12 cellular contexts compared by ENCODE assay signal in the genomic region with DNA sequence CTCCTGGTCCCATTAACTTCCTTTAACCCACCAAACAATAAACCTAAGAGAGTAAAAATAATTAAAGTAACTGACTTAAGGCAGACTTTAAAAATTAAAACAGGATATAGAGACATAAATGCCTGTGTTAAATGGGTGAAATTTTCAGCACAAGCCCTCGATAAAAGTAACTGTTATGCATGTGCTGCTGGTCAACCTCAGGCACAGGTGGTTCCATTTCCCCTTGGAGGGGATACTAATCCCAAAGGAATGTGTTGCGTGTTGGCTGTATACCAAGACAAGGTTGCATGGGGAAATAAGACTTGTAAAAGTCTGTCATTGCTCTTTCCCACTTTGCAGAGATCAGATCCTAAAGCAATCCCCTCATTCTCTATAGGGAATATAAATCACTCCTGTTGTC. TPM values are rescaled to one million over a fixed set of nuclear protein-coding genes. Genes with fewer than 3 reads are reported as not detected.
DNase-seq lines count a peak whose midpoint lies in the region; ATAC-seq, FAIRE-seq and TF ChIP-seq lines count a peak whose summit lies in the region.
"Had no signal": no experiment of that assay in that cellular context is flagged by ENCODE, and none has a peak within 500 bp of the region (broad histone marks: within the 10 kb centered on the region; RNA-seq: fewer than 3 reads in every experiment).

No MANE protein-coding gene starts in this region.

- ATAC-seq in HG02885 (IDR thresholded peaks at IDR 0.05; ENCODE audit: poor library complexity, unreplicated experiment) (no peak), HG02610 (IDR thresholded peaks at IDR 0.05; ENCODE audit: unreplicated experiment) (no peak)

- FAIRE-seq in H54 (lab: Jason Lieb, UNC), result peak; percentile 94
- FAIRE-seq: GM12878, TTC549 had no signal

- TF ChIP-seq POLR2A in H54 (IDR thresholded peaks at IDR 0.05; ENCODE audit: low read depth, low read length), result no peak

- peak; percentile 15 for DNase-seq in H54 (ENCODE audit: insufficient read length, low spot score)
- DNase-seq in NCI-H69 (lab: John Stamatoyannopoulos, UW), result peak; percentile 26
- DNase-seq in dermis blood vessel endothelial cell, result peak; percentile 80
- DNase-seq in pulmonary artery endothelial cell (ENCODE audit: low read depth, low spot score), result peak; percentile 68
- no peak for DNase-seq in NCI-H524 treated with DMSO at 0.1 percent for 48 hours (lab: John Stamatoyannopoulos, UW)
- DNase-seq: activated naive CD4-positive, alpha-beta T cell treated with anti-CD3 and anti-CD28 coated beads for 36 hours; central memory CD4-positive, alpha-beta T cell; MG63 had no signal

RNA-seq across cellular contexts. Expression of gene HLA-A, which starts 25.8 kb away (rescaled TPM):
- total RNA-seq in dermis blood vessel endothelial cell (595 and 927 TPM in 2 replicates), pulmonary artery endothelial cell (328 and 660 TPM in 2 replicates)
